In genomic region chr19:2132731-2133490, GRCh38 we compare ENCODE assay signal across 12 cellular contexts.
"Had no signal": no experiment of that assay in that cellular context is flagged by ENCODE, and none has a peak within 500 bp of the region (broad histone marks: within the 10 kb centered on the region; RNA-seq: fewer than 3 reads in every experiment).

No MANE protein-coding gene starts in this region.

- H3K4me1 Mint-ChIP-seq: natural killer cell had no signal

- H3K9me3 Mint-ChIP-seq: natural killer cell had no signal

- H3K27me3 Mint-ChIP-seq: activated naive CD8-positive, alpha-beta T cell had no signal

- H3K4me3 Mint-ChIP-seq: activated naive CD8-positive, alpha-beta T cell; natural killer cell had no signal

- DNase-seq: activated gamma-delta T cell; activated T-cell treated with anti-CD3 and anti-CD28 coated beads, Interleukin-2, amount 50 U/mL, for 1 hour; anterior cingulate cortex; foreskin melanocyte; mammary epithelial cell; natural killer cell; psoas muscle; SIG-M5 had no signal

- H3K27ac ChIP-seq: hepatocyte, psoas muscle had no signal

- H3K27ac Mint-ChIP-seq: activated naive CD8-positive, alpha-beta T cell had no signal

- H3K9me3 ChIP-seq: psoas muscle, tibial nerve had no signal

- H3K36me3 Mint-ChIP-seq: natural killer cell had no signal

- ATAC-seq: activated CD4-positive, CD25-positive, alpha-beta regulatory T cell treated with anti-CD3 and anti-CD28 coated beads, Interleukin-2, amount 50 U/mL, for 24 hours; natural killer cell had no signal

- H3K4me3 ChIP-seq: hepatocyte, psoas muscle, tibial nerve had no signal

- H3K27me3 ChIP-seq: hepatocyte, tibial nerve had no signal
